Comparison of ENCODE assay signal across 18 cellular contexts in the genomic region with DNA sequence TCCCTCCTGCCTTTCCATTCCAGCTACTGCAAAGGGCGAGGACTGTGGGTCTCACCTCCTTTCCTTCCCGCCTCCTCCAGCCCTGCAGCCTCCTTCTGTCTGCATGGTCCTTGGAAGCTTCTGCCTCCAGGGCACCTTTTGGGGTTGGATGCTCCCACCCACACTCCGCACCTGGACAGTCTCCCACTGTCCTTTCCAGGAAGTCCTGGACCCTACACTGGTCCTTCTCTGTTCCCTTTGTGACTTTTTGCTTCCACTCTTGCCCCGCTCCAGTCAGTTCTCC.
DNase-seq lines count a peak whose midpoint lies in the region; ATAC-seq, FAIRE-seq and TF ChIP-seq lines count a peak whose summit lies in the region.
"Had no signal": no experiment of that assay in that cellular context is flagged by ENCODE, and none has a peak within 500 bp of the region (broad histone marks: within the 10 kb centered on the region; RNA-seq: fewer than 3 reads in every experiment).

No MANE protein-coding gene starts in this region.

- FAIRE-seq in astrocyte (lab: Jason Lieb, UNC): no peak
- FAIRE-seq: H54 had no signal

- H3K9me3 ChIP-seq in astrocyte (ENCODE audit: insufficient read depth, low read depth, low read length) (no peaks in the 10 kb centered on the region), muscle layer of duodenum (ENCODE audit: control insufficient read depth in 1 of 2, low read length in 2 of 2) (no peaks in the 10 kb centered on the region)
- H3K9me3 ChIP-seq: MG63 had no signal

- H3K4me1 ChIP-seq in astrocyte (ENCODE audit: insufficient read depth, low read length) (peaks cover 38% of the 10 kb centered on the region), muscle layer of duodenum (ENCODE audit: control insufficient read depth in 1 of 2, insufficient read depth in 2 of 2, low read length in 2 of 2) (peaks cover 11 to 12% of the 10 kb centered on the region in 2 donors)

- H3K9ac ChIP-seq in astrocyte (ENCODE audit: low read length): no peak overlapping the region
- H3K9ac ChIP-seq: KMS-11 had no signal

- no peak overlapping the region for H2AFZ ChIP-seq in astrocyte (ENCODE audit: low read depth, low read length)

- H3K27me3 ChIP-seq in astrocyte (ENCODE audit: insufficient read depth, low read length) (no peaks in the 10 kb centered on the region), muscle layer of duodenum (ENCODE audit: low read depth, low read length) (no peaks in the 10 kb centered on the region)
- H3K27me3 ChIP-seq: MG63 had no signal

- peak overlapping the region; percentile 54 for H3K4me3 Mint-ChIP-seq in astrocyte (ENCODE audit: unreplicated experiment)
- no peak overlapping the region for H3K4me3 Mint-ChIP-seq in stimulated activated effector memory CD8-positive, alpha-beta T cell treated with anti-CD3 and anti-CD28 coated beads, Interleukin-12 subunit alpha, Interleukin-12 subunit beta, amount 100 ng/mL, for 72 hours
- H3K4me3 Mint-ChIP-seq: B cell; CD8-positive, alpha-beta memory T cell had no signal

- H3K4me2 ChIP-seq in astrocyte (ENCODE audit: low read length): no peak overlapping the region
- H3K4me2 ChIP-seq: KMS-11 had no signal

- no peaks in the 10 kb centered on the region for H3K79me2 ChIP-seq in astrocyte (ENCODE audit: insufficient read depth, low read length)

- no peak overlapping the region for H3K27ac ChIP-seq in astrocyte (ENCODE audit: low read depth, low read length)
- H3K27ac ChIP-seq in muscle layer of duodenum (ENCODE audit: low read length): peak overlapping the region; percentile 7
- H3K27ac ChIP-seq: KMS-11 had no signal

- H3K27me3 Mint-ChIP-seq in astrocyte (ENCODE audit: low read depth, unreplicated experiment): no peaks in the 10 kb centered on the region

- no peaks in the 10 kb centered on the region for H4K20me1 ChIP-seq in astrocyte (ENCODE audit: insufficient read depth, low read length)

- TF ChIP-seq CTCF in astrocyte (IDR thresholded peaks at IDR 0.05; ENCODE audit: insufficient read depth, low read depth, low read length): no peak

- peaks cover 42% of the 10 kb centered on the region for H3K4me1 Mint-ChIP-seq in astrocyte (ENCODE audit: low read depth, unreplicated experiment)
- peaks cover 13% of the 10 kb centered on the region for H3K4me1 Mint-ChIP-seq in stimulated activated effector memory CD8-positive, alpha-beta T cell treated with anti-CD3 and anti-CD28 coated beads, Interleukin-12 subunit alpha, Interleukin-12 subunit beta, amount 100 ng/mL, for 72 hours

- H3K36me3 ChIP-seq in astrocyte (ENCODE audit: insufficient read depth, low read length) (no peaks in the 10 kb centered on the region), muscle layer of duodenum (ENCODE audit: control insufficient read depth in 1 of 2, insufficient read depth in 2 of 2, low read length in 2 of 2) (no peaks in the 10 kb centered on the region)
- H3K36me3 ChIP-seq: MG63 had no signal

- no peak for ATAC-seq in stimulated activated effector memory CD8-positive, alpha-beta T cell treated with anti-CD3 and anti-CD28 coated beads, Interleukin-12 subunit alpha, Interleukin-12 subunit beta, amount 100 ng/mL, for 72 hours

- no peaks in the 10 kb centered on the region for H3K9me3 Mint-ChIP-seq in astrocyte (ENCODE audit: unreplicated experiment)
- no peaks in the 10 kb centered on the region for H3K9me3 Mint-ChIP-seq in stimulated activated effector memory CD8-positive, alpha-beta T cell treated with anti-CD3 and anti-CD28 coated beads, Interleukin-12 subunit alpha, Interleukin-12 subunit beta, amount 100 ng/mL, for 72 hours

- DNase-seq in ELF-1 (ENCODE audit: low read depth, low spot score) (peak; percentile 29), astrocyte (ENCODE audit: low read depth) (no peak), hepatic stellate cell (ENCODE audit: low spot score) (no peak), NCI-H1105 (lab: John Stamatoyannopoulos, UW) (no peak), RPMI8226 (no peak)
- DNase-seq in stimulated activated effector memory CD8-positive, alpha-beta T cell treated with anti-CD3 and anti-CD28 coated beads, Interleukin-12 subunit alpha, Interleukin-12 subunit beta, amount 100 ng/mL, for 72 hours (ENCODE audit: low spot score in 2 of 2): no peak
- DNase-seq: CD8-positive, alpha-beta memory T cell; DMS 273 treated with DMSO at 0.1 percent for 48 hours; MG63; NCI-H1105 treated with DMSO at 0.1 percent for 48 hours; NCI-H187 treated with DMSO at 0.1 percent for 48 hours; NCI-H2171 treated with DMSO at 0.1 percent for 48 hours; NCI-H82; SIG-M5 had no signal

- H3K36me3 Mint-ChIP-seq in astrocyte (ENCODE audit: low read depth, unreplicated experiment): peaks cover 2% of the 10 kb centered on the region
- no peaks in the 10 kb centered on the region for H3K36me3 Mint-ChIP-seq in stimulated activated effector memory CD8-positive, alpha-beta T cell treated with anti-CD3 and anti-CD28 coated beads, Interleukin-12 subunit alpha, Interleukin-12 subunit beta, amount 100 ng/mL, for 72 hours
- H3K36me3 Mint-ChIP-seq: CD8-positive, alpha-beta memory T cell had no signal

- H3K4me3 ChIP-seq in astrocyte (ENCODE audit: insufficient read depth, low read depth, low read length) (no peak overlapping the region), muscle layer of duodenum (ENCODE audit: low read depth in 1 of 2, low read length in 2 of 2) (peak overlapping the region in 1 of 2 donors; percentile 22)
- H3K4me3 ChIP-seq: MG63 had no signal

- H3K27ac Mint-ChIP-seq in astrocyte (ENCODE audit: unreplicated experiment): no peak overlapping the region
- H3K27ac Mint-ChIP-seq in stimulated activated effector memory CD8-positive, alpha-beta T cell treated with anti-CD3 and anti-CD28 coated beads, Interleukin-12 subunit alpha, Interleukin-12 subunit beta, amount 100 ng/mL, for 72 hours: peak overlapping the region; percentile 2
- H3K27ac Mint-ChIP-seq: B cell had no signal
